In the genomic region with DNA sequence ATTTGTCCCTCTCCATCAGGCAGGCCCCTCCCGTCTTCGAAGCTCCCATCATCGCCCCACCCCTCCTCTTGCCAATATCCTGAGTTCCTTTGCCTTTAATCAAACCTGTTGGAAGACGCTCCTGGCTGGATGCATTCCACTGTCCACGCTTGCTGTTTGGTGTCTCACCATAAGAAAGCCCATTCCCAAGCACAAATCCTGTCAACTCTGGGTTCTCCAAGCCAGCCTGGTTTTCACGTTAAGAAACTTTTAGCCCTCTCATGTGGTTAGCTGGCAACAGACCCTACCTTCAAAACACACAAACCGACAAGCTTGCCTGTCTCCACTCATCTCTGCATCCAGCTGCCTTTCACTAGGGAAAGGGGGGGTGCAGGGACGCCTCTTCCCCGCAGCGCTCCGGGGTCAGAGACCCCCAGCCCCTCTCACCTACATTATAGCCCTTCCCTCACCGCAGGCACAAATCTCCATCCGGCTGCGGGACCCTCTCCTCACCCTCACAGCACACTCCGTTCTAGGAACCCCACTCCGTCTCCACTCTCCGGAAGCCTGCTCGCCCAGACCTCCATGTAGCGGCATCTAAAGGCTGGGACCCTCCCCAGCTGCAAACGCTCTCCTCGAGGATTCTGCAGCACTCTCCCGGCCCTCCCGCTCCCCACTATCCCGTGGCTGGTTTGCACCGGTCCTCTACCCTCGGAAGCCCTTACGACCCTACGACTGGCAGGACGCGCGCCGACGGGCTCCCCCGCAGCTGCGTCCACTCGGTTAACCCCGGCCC, we compare ENCODE assay signal across 8 cellular contexts. TPM values are rescaled to one million over a fixed set of nuclear protein-coding genes. Genes with fewer than 3 reads are reported as not detected.
A peak's percentile ranks its signal among the peaks of the same experiment; 100 is the strongest.
DNase-seq lines count a peak whose midpoint lies in the region; ATAC-seq and TF ChIP-seq lines count a peak whose summit lies in the region.

No MANE protein-coding gene starts in this region.

- H3K4me1 ChIP-seq in HUES48 (ENCODE audit: control insufficient read depth, insufficient read depth, low read length) (no peaks in the 10 kb centered on the region), testis (peaks cover 25% of the 10 kb centered on the region)

- WGBS in testis, 2 donors, result 2 to 4% methylated on average over 28 to 34 of the region's 37 CpGs

- TF ChIP-seq POLR2A in testis (IDR thresholded peaks at IDR 0.05), result no peak

- peaks cover 52% of the 10 kb centered on the region for H3K4me1 Mint-ChIP-seq in Calu3 (ENCODE audit: low read depth, unreplicated experiment)

- H3K36me3 Mint-ChIP-seq in Calu3 (ENCODE audit: insufficient read depth, unreplicated experiment), result peaks cover 37% of the 10 kb centered on the region

- H3K27me3 Mint-ChIP-seq in Calu3 (ENCODE audit: unreplicated experiment), result no peaks in the 10 kb centered on the region

- BruUV-seq in Calu3 (replicated peaks; lab: Mats Ljungman, UMichigan), result no TSS peak

- H3K27me3 ChIP-seq in HUES48 (ENCODE audit: control insufficient read depth, insufficient read depth, low read length) (no peaks in the 10 kb centered on the region), layer of hippocampus (ENCODE audit: control insufficient read depth, insufficient read depth, low read length) (no peaks in the 10 kb centered on the region), testis (no peaks in the 10 kb centered on the region)

- in situ Hi-C loops in astrocyte of the spinal cord (cut with HindIII; ENCODE audit: low sequenced_read_pairs), result loop anchor here (25.0 kb wide), 1 partner anchor 181 kb away; the partner anchor contains the start of gene CX3CR1

- TF ChIP-seq CTCF in Calu3 (IDR thresholded peaks at IDR 0.05; ENCODE audit: unreplicated experiment) (no peak), astrocyte of the spinal cord (IDR thresholded peaks at IDR 0.05; ENCODE audit: low read depth, low read length) (no peak), testis (IDR thresholded peaks at IDR 0.05) (no peak)

- no peaks in the 10 kb centered on the region for H3K36me3 ChIP-seq in HUES48 (ENCODE audit: control insufficient read depth, insufficient read depth, low read length)
- H3K36me3 ChIP-seq in testis (ENCODE audit: low read depth, missing control alignments), result no peaks in the 10 kb centered on the region

- intact Hi-C loops in Calu3 (cut with micrococcal nuclease; ENCODE audit: unreplicated experiment) (loop anchor here (1.0 to 2.0 kb wide), 2 partner anchors 19 to 44 kb away; no protein-coding TSS in a partner anchor), testis (cut with DNase I; ENCODE audit: low total_unique reads) (no loop called here)

- H3K27ac ChIP-seq in HUES48 (ENCODE audit: low read depth, low read length) (peak overlapping the region; percentile 30), layer of hippocampus (ENCODE audit: low read depth, low read length) (peak overlapping the region; percentile 82), testis (peak overlapping the region; percentile 71 to 93)

- H3K9me3 ChIP-seq in HUES48 (ENCODE audit: control insufficient read depth, insufficient read depth, low read length), result no peaks in the 10 kb centered on the region
- no peaks in the 10 kb centered on the region for H3K9me3 ChIP-seq in testis

- H3K4me3 ChIP-seq in HUES48 (ENCODE audit: low read depth, low read length), result peak overlapping the region; percentile 92
- H3K4me3 ChIP-seq in astrocyte of the spinal cord (ENCODE audit: low read depth, low read length), result peak overlapping the region; percentile 91
- peak overlapping the region; percentile 92 to 96 for H3K4me3 ChIP-seq in testis

- no peaks in the 10 kb centered on the region for H3K9me3 Mint-ChIP-seq in Calu3 (ENCODE audit: low read depth, unreplicated experiment)

- peak overlapping the region; percentile 92 for H3K4me3 Mint-ChIP-seq in Calu3 (ENCODE audit: low read depth, unreplicated experiment)

- peak overlapping the region; percentile 71 for H3K9ac ChIP-seq in HUES48 (ENCODE audit: low read depth, low read length)

- H3K27ac Mint-ChIP-seq in Calu3 (ENCODE audit: unreplicated experiment), result peak overlapping the region; percentile 72

- DNase-seq in Calu3 (no peak), astrocyte of the spinal cord (ENCODE audit: low read depth, low spot score) (peak; percentile 29), testis (peak; percentile 36)

- CTCF ChIA-PET in Calu3 (lab: Charles Lee), result interaction anchor here (0.7 to 1.7 kb wide), 3 partner anchors 10 to 19 kb away, joined by 3 to 5 read pairs (median 4); no protein-coding TSS in a partner anchor

- ATAC-seq in GM19397 (IDR thresholded peaks at IDR 0.05; ENCODE audit: unreplicated experiment) (no peak), HG02870 (IDR thresholded peaks at IDR 0.05; ENCODE audit: unreplicated experiment) (no peak), GM21723 (IDR thresholded peaks at IDR 0.05; ENCODE audit: unreplicated experiment) (no peak)

RNA-seq across cellular contexts. Expression of gene GORASP1, which starts 1.0 kb away (rescaled TPM):
- total RNA-seq in Calu3 (2022) (54.8 and 58.6 TPM in 2 replicates), testis (10 to 100 TPM; 75.3 to 92.1 TPM)
- 69.5 TPM for polyA plus RNA-seq in testis (ENCODE audit: insufficient read depth, low read depth, low replicate concordance)

RNA-seq across cellular contexts. Expression of gene TTC21A, which starts 1.0 kb away (rescaled TPM):
- 8.1 and 9.1 TPM in 2 replicates for total RNA-seq in Calu3 (2022)
- 100 to 1,000 TPM in 1 of 2 donors, 10 to 100 TPM in 1; 74.3 to 101 TPM for total RNA-seq in testis
- polyA plus RNA-seq in testis (ENCODE audit: insufficient read depth, low read depth, low replicate concordance), result 266 TPM

RNA-seq across cellular contexts. Expression of gene CSRNP1, which starts 46.9 kb away (rescaled TPM):
- 12.6 and 13.4 TPM in 2 replicates for total RNA-seq in Calu3 (2022)
- 10 to 100 TPM; 27.0 to 30.4 TPM for total RNA-seq in testis
- 20.4 TPM for polyA plus RNA-seq in testis (ENCODE audit: insufficient read depth, low read depth, low replicate concordance)

RNA-seq across cellular contexts. Expression of gene WDR48, which starts 54.7 kb away (rescaled TPM):
- total RNA-seq in Calu3 (2022), result 30.7 and 34.1 TPM in 2 replicates
- total RNA-seq in testis, result 10 to 100 TPM; 67.8 to 74.1 TPM
- polyA plus RNA-seq in testis (ENCODE audit: insufficient read depth, low read depth, low replicate concordance), result 130 TPM

RNA-seq across cellular contexts. Expression of gene SCN11A, which starts 54.7 kb away (rescaled TPM):
- total RNA-seq in Calu3 (2022) (0.09 TPM in 1 of 2 replicates, not detected in the other), testis (1 to 10 TPM; 3.0 to 3.5 TPM)
- 1.8 TPM for polyA plus RNA-seq in testis (ENCODE audit: insufficient read depth, low read depth, low replicate concordance)

Comparison
In these comparisons a context has a peak if more than half of its experiments do, and no peak if none do; other contexts are left out.
1. H3K27ac ChIP-seq: peak in every context shown above with its lines; median percentile 82 in layer of hippocampus; 82 in testis; 30 in HUES48.